In genomic region chr14:32779845-32780244, GRCh38 we compare ENCODE assay signal across 29 cellular contexts.
"Had no signal": no experiment of that assay in that cellular context is flagged by ENCODE, and none has a peak within 500 bp of the region (broad histone marks: within the 10 kb centered on the region; RNA-seq: fewer than 3 reads in every experiment).

No MANE protein-coding gene starts in this region.

- H3K4me3 ChIP-seq: ascending aorta, heart left ventricle, lower lobe of right lung, neural progenitor cell, right atrium auricular region, spleen, tibial nerve had no signal

- DNase-seq: activated CD4-positive, alpha-beta memory T cell treated with anti-CD3 and anti-CD28 coated beads for 36 hours; activated CD4-positive, alpha-beta T cell treated with anti-CD3 and anti-CD28 coated beads, Interleukin-2, amount 10 ng/mL, durations not matched to agents 24 days and 14 days; activated CD4-positive, CD25-positive, alpha-beta regulatory T cell treated with anti-CD3 and anti-CD28 coated beads, Interleukin-2, amount 50 U/mL, for 72 hours; activated CD8-positive, alpha-beta memory T cell treated with anti-CD3 and anti-CD28 coated beads, Interleukin-2, amount 50 U/mL, for 4 hours; activated effector memory CD4-positive, alpha-beta T cell treated with anti-CD3 and anti-CD28 coated beads, Interleukin-2, amount 50 U/mL, for 16 hours; activated naive CD4-positive, alpha-beta T cell treated with anti-CD3 and anti-CD28 coated beads, Interleukin-2, amount 10 ng/mL, durations not matched to agents 7 days and 5 days; activated naive CD8-positive, alpha-beta T cell treated with anti-CD3 and anti-CD28 coated beads, Interleukin-2, amount 10 ng/mL, durations not matched to agents 7 days and 5 days; activated T-cell treated with anti-CD3 and anti-CD28 coated beads, Interleukin-2, amount 50 U/mL, for 1 hour; caudate nucleus; endodermal cell; heart left ventricle; hypothalamus; immature natural killer cell; lower lobe of right lung; mesendoderm; natural killer cell; occipital lobe; spleen; stimulated activated naive CD4-positive, alpha-beta T cell; T-helper 17 cell; T1000 had no signal

- H3K27me3 ChIP-seq: ascending aorta, heart left ventricle, neural progenitor cell, right atrium auricular region, spleen, tibial nerve had no signal

- H3K27me3 Mint-ChIP-seq: activated CD4-positive, alpha-beta memory T cell treated with anti-CD3 and anti-CD28 coated beads for 36 hours; activated CD4-positive, alpha-beta T cell treated with anti-CD3 and anti-CD28 coated beads, Interleukin-2, amount 10 ng/mL, durations not matched to agents 24 days and 14 days; activated naive CD4-positive, alpha-beta T cell treated with anti-CD3 and anti-CD28 coated beads, Interleukin-2, amount 10 ng/mL, durations not matched to agents 7 days and 5 days; activated naive CD8-positive, alpha-beta T cell treated with anti-CD3 and anti-CD28 coated beads, Interleukin-2, amount 10 ng/mL, durations not matched to agents 7 days and 5 days; brain; T-helper 17 cell had no signal

- H3K9ac ChIP-seq: neural progenitor cell had no signal

- H3K36me3 Mint-ChIP-seq: activated CD4-positive, alpha-beta memory T cell treated with anti-CD3 and anti-CD28 coated beads for 36 hours; activated naive CD4-positive, alpha-beta T cell treated with anti-CD3 and anti-CD28 coated beads, Interleukin-2, amount 10 ng/mL, durations not matched to agents 7 days and 5 days; activated naive CD8-positive, alpha-beta T cell treated with anti-CD3 and anti-CD28 coated beads, Interleukin-2, amount 10 ng/mL, durations not matched to agents 7 days and 5 days; neural progenitor cell had no signal

- H3K4me2 ChIP-seq: neural progenitor cell had no signal

- H3K27ac ChIP-seq: ascending aorta, heart left ventricle, lower lobe of right lung, neural progenitor cell, right atrium auricular region, spleen, tibial nerve had no signal

- H2AFZ ChIP-seq: neural progenitor cell had no signal

- H3K9me3 Mint-ChIP-seq: activated CD4-positive, alpha-beta T cell treated with anti-CD3 and anti-CD28 coated beads, Interleukin-2, amount 10 ng/mL, durations not matched to agents 24 days and 14 days; activated naive CD4-positive, alpha-beta T cell treated with anti-CD3 and anti-CD28 coated beads, Interleukin-2, amount 10 ng/mL, durations not matched to agents 7 days and 5 days; endodermal cell; neural progenitor cell had no signal

- H3K4me3 Mint-ChIP-seq: activated CD4-positive, alpha-beta memory T cell treated with anti-CD3 and anti-CD28 coated beads for 36 hours; activated CD4-positive, alpha-beta T cell treated with anti-CD3 and anti-CD28 coated beads, Interleukin-2, amount 10 ng/mL, durations not matched to agents 24 days and 14 days; activated naive CD4-positive, alpha-beta T cell treated with anti-CD3 and anti-CD28 coated beads, Interleukin-2, amount 10 ng/mL, durations not matched to agents 7 days and 5 days; activated naive CD8-positive, alpha-beta T cell treated with anti-CD3 and anti-CD28 coated beads, Interleukin-2, amount 10 ng/mL, durations not matched to agents 7 days and 5 days; activated T-helper 1 cell treated with anti-CD3 and anti-CD28 coated beads, Interleukin-12 subunit alpha, Interleukin-12 subunit beta, Interleukin-2, Interleukin-4 antibody, amounts not matched to agents 30 ng/mL and 10 ng/mL and 1 ng/mL, durations not matched to agents 14 hours and 24 hours and 36 hours; brain; endodermal cell; immature natural killer cell; natural killer cell; neural progenitor cell; T-helper 17 cell had no signal

- H3K9me3 ChIP-seq: ascending aorta, heart left ventricle, lower lobe of right lung, right atrium auricular region, spleen, tibial nerve had no signal

- ATAC-seq: esophagus mucosa, heart left ventricle, left lobe of liver, lower lobe of right lung, natural killer cell, T-helper 17 cell had no signal

- H3K36me3 ChIP-seq: lower lobe of right lung, neural progenitor cell, spleen, tibial nerve had no signal

- H3K4me1 Mint-ChIP-seq: activated CD4-positive, alpha-beta T cell treated with anti-CD3 and anti-CD28 coated beads, Interleukin-2, amount 10 ng/mL, durations not matched to agents 24 days and 14 days; activated naive CD4-positive, alpha-beta T cell treated with anti-CD3 and anti-CD28 coated beads, Interleukin-2, amount 10 ng/mL, durations not matched to agents 7 days and 5 days; activated naive CD8-positive, alpha-beta T cell treated with anti-CD3 and anti-CD28 coated beads, Interleukin-2, amount 10 ng/mL, durations not matched to agents 7 days and 5 days; brain; endodermal cell; immature natural killer cell; natural killer cell; neural progenitor cell; T-helper 17 cell had no signal

- H3K27ac Mint-ChIP-seq: activated CD4-positive, alpha-beta memory T cell treated with anti-CD3 and anti-CD28 coated beads for 36 hours; activated CD4-positive, alpha-beta T cell treated with anti-CD3 and anti-CD28 coated beads, Interleukin-2, amount 10 ng/mL, durations not matched to agents 24 days and 14 days; activated naive CD4-positive, alpha-beta T cell treated with anti-CD3 and anti-CD28 coated beads, Interleukin-2, amount 10 ng/mL, durations not matched to agents 7 days and 5 days; activated naive CD8-positive, alpha-beta T cell treated with anti-CD3 and anti-CD28 coated beads, Interleukin-2, amount 10 ng/mL, durations not matched to agents 7 days and 5 days; activated T-helper 1 cell treated with anti-CD3 and anti-CD28 coated beads, Interleukin-12 subunit alpha, Interleukin-12 subunit beta, Interleukin-2, Interleukin-4 antibody, amounts not matched to agents 30 ng/mL and 10 ng/mL and 1 ng/mL, durations not matched to agents 14 hours and 24 hours and 36 hours; brain; endodermal cell; immature natural killer cell; natural killer cell; neural progenitor cell; T-helper 17 cell had no signal

- H3K4me1 ChIP-seq: ascending aorta, heart left ventricle, lower lobe of right lung, neural progenitor cell, right atrium auricular region, spleen, tibial nerve had no signal
